In the genomic region with DNA sequence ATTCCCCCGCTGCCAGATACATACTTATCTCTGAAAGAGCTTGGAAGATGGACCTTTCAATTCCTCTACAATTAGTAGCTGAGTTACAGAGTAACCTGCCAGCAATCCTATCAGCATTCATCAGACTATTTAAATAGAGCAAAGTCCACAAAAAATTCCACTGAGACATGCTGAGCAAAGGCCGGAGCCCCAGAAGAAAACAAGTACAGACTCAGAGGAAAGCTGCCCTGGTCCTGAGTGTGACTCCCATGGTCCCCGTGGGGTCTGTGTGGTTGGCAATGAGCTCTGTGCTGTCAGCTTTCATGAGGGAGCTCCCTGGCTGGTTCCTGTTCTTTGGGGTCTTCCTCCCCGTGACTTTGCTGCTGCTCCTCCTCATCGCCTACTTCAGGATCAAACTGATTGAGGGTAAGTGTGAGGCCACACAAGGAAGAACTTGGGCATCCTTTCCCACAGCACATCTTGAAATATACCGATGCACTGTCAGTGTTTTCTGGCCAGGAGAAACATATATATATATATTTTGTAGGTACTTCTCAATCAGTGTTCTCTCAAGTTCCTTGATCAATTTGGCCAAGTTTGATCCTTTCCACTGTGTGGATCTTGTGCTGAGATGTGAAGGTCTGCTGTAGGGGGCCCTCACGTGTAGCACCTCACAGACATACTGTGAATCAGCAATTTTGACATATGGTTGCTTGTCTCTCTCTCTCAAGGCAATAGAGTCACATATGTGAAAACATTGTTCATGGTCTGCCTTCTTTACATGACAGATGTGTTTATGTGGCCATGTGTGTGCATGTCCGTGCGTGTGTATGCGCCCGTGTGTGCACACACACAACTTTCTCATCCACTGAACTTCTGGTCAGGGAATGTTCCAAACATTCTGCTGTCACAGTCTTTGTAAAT, we compare ENCODE assay signal across 18 cellular contexts. TPM values are rescaled to one million over a fixed set of nuclear protein-coding genes. Genes with fewer than 3 reads are reported as not detected.
"Had no signal": no experiment of that assay in that cellular context is flagged by ENCODE, and none has a peak within 500 bp of the region (broad histone marks: within the 10 kb centered on the region; RNA-seq: fewer than 3 reads in every experiment).

SMLR1 (plus strand) TSS at position 160 of the 903 bp plus-strand sequence; CDS start at position 168, 8 bp downstream.

- H3K27ac ChIP-seq: epithelial cell of prostate had no signal

- H3K27me3 Mint-ChIP-seq: central memory CD8-positive, alpha-beta T cell; stimulated activated naive B cell treated with anti-CD40 and anti-IgM and Interleukin-4, amounts not matched to agents 10 μg/mL and 1 μg/mL and 100 μg/mL, for 72 hours had no signal

- H3K4me3 Mint-ChIP-seq: central memory CD8-positive, alpha-beta T cell; immature natural killer cell; memory B cell; nephron progenitor cell; stimulated activated naive B cell treated with anti-CD40 and anti-IgM and Interleukin-4, amounts not matched to agents 10 μg/mL and 1 μg/mL and 100 μg/mL, for 72 hours had no signal

- H3K36me3 Mint-ChIP-seq: immature natural killer cell, memory B cell had no signal

- H3K9me3 Mint-ChIP-seq: central memory CD8-positive, alpha-beta T cell; immature natural killer cell; memory B cell; nephron progenitor cell; stimulated activated naive B cell treated with anti-CD40 and anti-IgM and Interleukin-4, amounts not matched to agents 10 μg/mL and 1 μg/mL and 100 μg/mL, for 72 hours had no signal

- ATAC-seq: stimulated activated naive B cell treated with anti-CD40 and anti-IgM and Interleukin-4, amounts not matched to agents 10 μg/mL and 1 μg/mL and 100 μg/mL, for 72 hours had no signal

- H3K4me1 Mint-ChIP-seq: memory B cell; nephron progenitor cell; stimulated activated naive B cell treated with anti-CD40 and anti-IgM and Interleukin-4, amounts not matched to agents 10 μg/mL and 1 μg/mL and 100 μg/mL, for 72 hours had no signal

- H3K27ac Mint-ChIP-seq: immature natural killer cell; memory B cell; nephron progenitor cell; stimulated activated naive B cell treated with anti-CD40 and anti-IgM and Interleukin-4, amounts not matched to agents 10 μg/mL and 1 μg/mL and 100 μg/mL, for 72 hours had no signal

- DNase-seq: activated CD4-positive, alpha-beta T cell treated with anti-CD3 and anti-CD28 coated beads, Interleukin-2, amount 50 U/mL, for 4 hours; activated CD4-positive, CD25-positive, alpha-beta regulatory T cell treated with anti-CD3 and anti-CD28 coated beads, Interleukin-2, amount 50 U/mL, for 72 hours; activated naive CD4-positive, alpha-beta T cell treated with anti-CD3 and anti-CD28 coated beads, Interleukin-2, amount 50 U/mL, for 16 hours; activated T-cell treated with anti-CD3 and anti-CD28 coated beads, Interleukin-2, amount 50 U/mL, for 1 hour; cortex of kidney; effector memory CD4-positive, alpha-beta T cell; immature natural killer cell; nephron progenitor cell; stimulated activated naive B cell treated with anti-CD40 and anti-IgM and Interleukin-4, amounts not matched to agents 10 μg/mL and 1 μg/mL and 100 μg/mL, for 72 hours; substantia nigra; SW 1271; trophoblast cell had no signal

RNA-seq across cellular contexts. Expression of gene SMLR1, which starts in this region (rescaled TPM):
- total RNA-seq: glomerular endothelial cell, osteoblast, skeletal muscle tissue had no signal
- polyA plus RNA-seq: immature natural killer cell had no signal
